ENCODE assay signal across 8 cellular contexts in genomic region chr9:136882109-136882946, GRCh38. TPM values are rescaled to one million over a fixed set of nuclear protein-coding genes. Genes with fewer than 3 reads are reported as not detected.
A peak's percentile ranks its signal among the peaks of the same experiment; 100 is the strongest.
DNase-seq lines count a peak whose midpoint lies in the region; ATAC-seq, FAIRE-seq and TF ChIP-seq lines count a peak whose summit lies in the region.

No MANE protein-coding gene starts in this region.

- H3K4me1 ChIP-seq in naive thymus-derived CD4-positive, alpha-beta T cell (ENCODE audit: control insufficient read depth in 2 of 2, insufficient read depth in 2 of 2, low read length in 2 of 2): peaks cover 23 to 29% of the 10 kb centered on the region in 2 donors
- H3K4me1 ChIP-seq in thoracic aorta (ENCODE audit: control insufficient read depth in 1 of 2, low read depth in 2 of 2): peaks cover 0 to 24% of the 10 kb centered on the region in 2 donors

- peak overlapping the region; percentile 79 to 96 (median 88) for H3K27ac Mint-ChIP-seq in naive thymus-derived CD4-positive, alpha-beta T cell

- TF ChIP-seq CTCF in GM12875 (IDR thresholded peaks at IDR 0.05; ENCODE audit: borderline replicate concordance, insufficient read depth, low read depth, low read length) (no peak), thoracic aorta (IDR thresholded peaks at IDR 0.05) (no peak)

- H3K27me3 ChIP-seq in naive thymus-derived CD4-positive, alpha-beta T cell (ENCODE audit: control insufficient read depth in 2 of 2, insufficient read depth in 2 of 2, low read length in 2 of 2): no peaks in the 10 kb centered on the region
- H3K27me3 ChIP-seq in thoracic aorta (replicated peaks; ENCODE audit: insufficient read depth): no peaks in the 10 kb centered on the region

- peak overlapping the region; percentile 67 to 88 (median 80) for H3K4me3 Mint-ChIP-seq in naive thymus-derived CD4-positive, alpha-beta T cell

- H3K36me3 Mint-ChIP-seq in naive thymus-derived CD4-positive, alpha-beta T cell: peaks cover 0 to 8% (median 0%) of the 10 kb centered on the region in 5 donors

- no peaks in the 10 kb centered on the region for H3K9me3 Mint-ChIP-seq in naive thymus-derived CD4-positive, alpha-beta T cell

- no peaks in the 10 kb centered on the region for H3K27me3 Mint-ChIP-seq in naive thymus-derived CD4-positive, alpha-beta T cell

- peak; percentile 59 for ATAC-seq in naive thymus-derived CD4-positive, alpha-beta T cell
- no peak for ATAC-seq in thoracic aorta (ENCODE audit: insufficient number of reproducible peaks, low FRiP score, low read depth)

- H3K9me3 ChIP-seq in naive thymus-derived CD4-positive, alpha-beta T cell (ENCODE audit: control insufficient read depth in 2 of 3, low read length in 3 of 3): no peaks in the 10 kb centered on the region
- no peaks in the 10 kb centered on the region for H3K9me3 ChIP-seq in thoracic aorta

- H3K27ac ChIP-seq in naive thymus-derived CD4-positive, alpha-beta T cell (ENCODE audit: low read depth, low read length): peak overlapping the region; percentile 75
- no peak overlapping the region for H3K27ac ChIP-seq in thoracic aorta

- intact Hi-C loops in naive thymus-derived CD4-positive, alpha-beta T cell (cut with micrococcal nuclease): loop anchor here (1.0 to 10.0 kb wide), 5 partner anchors 16 to 348 kb away; partner anchors contain the start of genes PHPT1 (in 2 of the 2), EDF1 (in 1 of the 2) and FBXW5 (in 1 of the 2)

- CTCF ChIA-PET in naive thymus-derived CD4-positive, alpha-beta T cell (lab: Charles Lee): no interaction called here

- H3K36me3 ChIP-seq in naive thymus-derived CD4-positive, alpha-beta T cell (ENCODE audit: control insufficient read depth in 2 of 3, insufficient read depth in 3 of 3, low read length in 3 of 3): no peaks in the 10 kb centered on the region
- H3K36me3 ChIP-seq in thoracic aorta: no peaks in the 10 kb centered on the region

- peak; percentile 44 for FAIRE-seq in HTR-8/SVneo (lab: Jason Lieb, UNC)

- H3K4me1 Mint-ChIP-seq in naive thymus-derived CD4-positive, alpha-beta T cell: peaks cover 9 to 49% (median 19%) of the 10 kb centered on the region in 7 donors

- H3K4me3 ChIP-seq in GM12875 (ENCODE audit: low read depth, low read length) (peak overlapping the region; percentile 35), thoracic aorta (peak overlapping the region; percentile 47)
- peak overlapping the region; percentile 74 for H3K4me3 ChIP-seq in naive thymus-derived CD4-positive, alpha-beta T cell (ENCODE audit: low read length)

- DNase-seq in HTR-8/SVneo (ENCODE audit: insufficient read length, low spot score) (peak; percentile 79), dedifferentiated amniotic fluid mesenchymal stem cell (ENCODE audit: extremely low spot score) (peak; percentile 20), thoracic aorta (ENCODE audit: low spot score) (no peak), NCI-H1048 (lab: John Stamatoyannopoulos, UW) (no peak), mesenteric fat pad (ENCODE audit: low spot score) (no peak)
- peak; percentile 92 for DNase-seq in activated CD4-positive, alpha-beta T cell treated with anti-CD3 and anti-CD28 coated beads for 1 hour
- DNase-seq in naive thymus-derived CD4-positive, alpha-beta T cell: peak; percentile 43 to 94 (median 60)

- POLR2A ChIA-PET in naive thymus-derived CD4-positive, alpha-beta T cell (lab: Charles Lee): interaction anchor here (0.7 to 1.6 kb wide), 11 partner anchors 9 to 697 kb away, joined by 3 to 7 read pairs (median 4); partner anchors contain the start of genes AJM1, EDF1 and FBXW5

RNA-seq across cellular contexts. Expression of gene TRAF2, which starts 4.0 kb away (rescaled TPM):
- total RNA-seq in naive thymus-derived CD4-positive, alpha-beta T cell: 10 to 100 TPM; 14.6 to 72.8 (median 29.6) TPM
- 10 to 100 TPM; 11.9 to 29.1 TPM for polyA plus RNA-seq in naive thymus-derived CD4-positive, alpha-beta T cell
- total RNA-seq in thoracic aorta (10 to 100 TPM; 11.6 to 12.9 TPM), mesenteric fat pad (8.8 TPM)

RNA-seq across cellular contexts. Expression of gene EDF1, which starts 16.2 kb away (rescaled TPM):
- total RNA-seq in naive thymus-derived CD4-positive, alpha-beta T cell: 100 to 1,000 TPM; 224 to 369 (median 283) TPM
- 100 to 1,000 TPM; 337 to 404 TPM for polyA plus RNA-seq in naive thymus-derived CD4-positive, alpha-beta T cell
- 100 to 1,000 TPM; 200 to 240 TPM for total RNA-seq in thoracic aorta
- total RNA-seq in mesenteric fat pad: 215 TPM

RNA-seq across cellular contexts. Expression of gene MAMDC4, which starts 30.2 kb away (rescaled TPM):
- 10 to 100 TPM in 1 of 5 experiments, 1 to 10 TPM in 4; 3.7 to 27.7 (median 6.1) TPM for total RNA-seq in naive thymus-derived CD4-positive, alpha-beta T cell
- polyA plus RNA-seq in naive thymus-derived CD4-positive, alpha-beta T cell: under 1 TPM in 1 of 2 donors, not detected in 1; 0.22 TPM
- total RNA-seq in thoracic aorta: 1 to 10 TPM; 1.8 to 2.8 TPM
- 1.6 TPM for total RNA-seq in mesenteric fat pad

RNA-seq across cellular contexts. Expression of gene PHPT1, which starts 33.1 kb away (rescaled TPM):
- total RNA-seq in naive thymus-derived CD4-positive, alpha-beta T cell: 100 to 1,000 TPM in 1 of 5 experiments, 10 to 100 TPM in 4; 17.7 to 167 (median 27.7) TPM
- 10 to 100 TPM; 57.0 to 75.7 TPM for polyA plus RNA-seq in naive thymus-derived CD4-positive, alpha-beta T cell
- total RNA-seq in thoracic aorta (10 to 100 TPM; 37.5 to 92.1 TPM), mesenteric fat pad (89.6 TPM)

RNA-seq across cellular contexts. Expression of gene AJM1, which starts 40.0 kb away (rescaled TPM):
- total RNA-seq in naive thymus-derived CD4-positive, alpha-beta T cell: 1 to 10 TPM in 3 of 5 experiments, under 1 TPM in 2; 0.81 to 7.5 (median 1.8) TPM
- under 1 TPM in 1 of 2 donors, not detected in 1; 0.04 TPM for polyA plus RNA-seq in naive thymus-derived CD4-positive, alpha-beta T cell
- 1 to 10 TPM; 7.3 to 9.2 TPM for total RNA-seq in thoracic aorta
- total RNA-seq in mesenteric fat pad: 1.00 TPM

Comparison
In these comparisons a context has a peak if more than half of its experiments do, and no peak if none do; other contexts are left out.
1. DNase-seq: peak in HTR-8/SVneo (single experiment), activated CD4-positive, alpha-beta T cell treated with anti-CD3 and anti-CD28 coated beads for 1 hour (single experiment), dedifferentiated amniotic fluid mesenchymal stem cell (single experiment) and naive thymus-derived CD4-positive, alpha-beta T cell (9 of 9); none in thoracic aorta (single experiment), NCI-H1048 (single experiment) and mesenteric fat pad (single experiment).
2. Peak in every context shown above with its lines, with median percentiles within 50 percentile points of each other: H3K4me3 ChIP-seq.